In the genomic region with DNA sequence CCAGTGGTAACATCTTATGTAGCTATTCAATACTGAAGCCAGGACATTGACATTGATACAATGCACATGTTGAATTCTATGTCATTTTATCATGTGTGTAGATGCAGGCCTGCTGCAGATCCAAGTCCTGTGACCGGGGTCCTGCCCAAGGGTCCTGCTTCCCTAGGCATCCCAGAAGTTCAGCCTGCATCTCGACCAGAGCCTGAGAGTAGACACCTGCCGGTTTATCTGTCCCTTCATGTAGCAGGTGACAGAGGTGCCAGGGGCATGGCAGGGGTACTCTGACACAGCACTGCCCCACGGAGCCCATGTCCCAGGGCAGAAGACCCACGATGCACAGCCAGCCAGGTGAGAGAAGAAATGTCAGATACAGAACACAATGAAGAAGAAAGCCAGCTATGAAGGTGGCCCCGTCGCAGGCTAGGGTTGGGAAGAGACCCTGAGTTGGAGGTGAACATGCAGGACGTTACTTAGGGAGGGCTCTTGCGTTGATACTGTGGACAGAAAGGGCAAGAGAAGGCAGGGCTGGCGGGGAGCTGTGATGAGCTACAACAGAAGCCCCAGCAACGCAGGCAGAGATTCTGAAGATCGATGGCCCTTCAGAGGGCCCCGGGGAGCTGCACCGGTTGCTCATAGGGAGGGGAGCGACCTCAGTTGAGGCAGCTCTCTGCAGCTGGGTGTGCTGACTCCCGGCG, we compare ENCODE assay signal across 23 cellular contexts.
"Had no signal": no experiment of that assay in that cellular context is flagged by ENCODE, and none has a peak within 500 bp of the region (broad histone marks: within the 10 kb centered on the region; RNA-seq: fewer than 3 reads in every experiment).

No MANE protein-coding gene starts in this region.

- ATAC-seq: foreskin keratinocyte; gastroesophageal sphincter; heart left ventricle; left lobe of liver; mucosa of descending colon; right lobe of liver; stimulated activated naive B cell treated with anti-CD40 and anti-IgM and Interleukin-4, amounts not matched to agents 10 μg/mL and 1 μg/mL and 100 μg/mL, for 72 hours had no signal

- H3K27ac ChIP-seq: colonic mucosa, esophagus muscularis mucosa, foreskin keratinocyte, gastroesophageal sphincter, heart left ventricle, hepatocyte, neural progenitor cell, ovary, right lobe of liver, thoracic aorta, tibial nerve had no signal

- H3K9me3 ChIP-seq: colonic mucosa, esophagus muscularis mucosa, gastroesophageal sphincter, heart left ventricle, mucosa of descending colon, ovary, right lobe of liver, thoracic aorta, tibial nerve, upper lobe of left lung had no signal

- H2AFZ ChIP-seq: hepatocyte, neural progenitor cell had no signal

- H3K27me3 ChIP-seq: colonic mucosa, heart left ventricle, hepatocyte, neural progenitor cell, ovary, right lobe of liver, tibial nerve, upper lobe of left lung had no signal

- H3K4me1 ChIP-seq: foreskin keratinocyte, heart left ventricle, tibial nerve had no signal

- H3K36me3 ChIP-seq: colonic mucosa, esophagus muscularis mucosa, gastroesophageal sphincter, heart left ventricle, neural progenitor cell, ovary, right lobe of liver, thoracic aorta, tibial nerve, upper lobe of left lung had no signal

- H3K4me3 ChIP-seq: colonic mucosa, esophagus muscularis mucosa, gastroesophageal sphincter, heart left ventricle, hepatocyte, lung, mucosa of descending colon, neural progenitor cell, ovary, right lobe of liver, thoracic aorta, tibial nerve, upper lobe of left lung had no signal

- DNase-seq: colonic mucosa; effector memory CD4-positive, alpha-beta T cell; foreskin keratinocyte; heart left ventricle; kidney; mucosa of descending colon; naive B cell; nucleus accumbens; ovary; right lobe of liver; small intestine; stimulated activated CD4-positive, alpha-beta T cell treated with anti-CD3 and anti-CD28 coated beads, Interleukin-15, amount 100 ng/mL, for 24 hours; stimulated activated CD4-positive, alpha-beta T cell treated with anti-CD3 and anti-CD28 coated beads, Interleukin-2, amount 100 ng/mL, for 48 hours; stimulated activated naive B cell treated with anti-CD40 and anti-IgM and Interleukin-4, amounts not matched to agents 10 μg/mL and 1 μg/mL and 100 μg/mL, for 72 hours had no signal

- H3K79me2 ChIP-seq: hepatocyte had no signal

- H3K4me2 ChIP-seq: hepatocyte, neural progenitor cell had no signal
